Comparison of ENCODE assay signal across 1 cellular context in genomic region chr9:124771021-124771866, GRCh38.
TF ChIP-seq lines count a peak whose summit lies in the region.

TSS of gene NR6A1 (minus strand) at chr9:124771311.

TF ChIP-seq in GM12878, 131 proteins besides CTCF, POLR2A, EP300 and RAD21 (continued from another document):
- TF ChIP-seq E2F4 (IDR thresholded peaks at IDR 0.05; ENCODE audit: low read depth, low read length) (0 out of 2 replicates have a peak, but pooled peaks have one; percentile 31), ZNF207 (IDR thresholded peaks at IDR 0.05; ENCODE audit: borderline replicate concordance) (peak; percentile 100), NFYA (IDR thresholded peaks at IDR 0.05; ENCODE audit: borderline replicate concordance, low read depth, low read length) (no peak), RB1 (IDR thresholded peaks at IDR 0.05; ENCODE audit: borderline replicate concordance) (peak; percentile 92; the same call in 1 of the 2 replicates), KDM1A (IDR thresholded peaks at IDR 0.05; ENCODE audit: borderline replicate concordance) (no peak), SIN3A (IDR thresholded peaks at IDR 0.05; ENCODE audit: low read depth, low read length) (peak; percentile 72), PKNOX1 (IDR thresholded peaks at IDR 0.05) (0 out of 2 replicates have a peak, but pooled peaks have one; percentile 6), POLR2AphosphoS2 (IDR thresholded peaks at IDR 0.05; ENCODE audit: low read depth, low read length) (no peak), SMAD1 (IDR thresholded peaks at IDR 0.05; ENCODE audit: low read depth, partially characterized antibody) (no peak), WRNIP1 (IDR thresholded peaks at IDR 0.05; ENCODE audit: borderline replicate concordance, low read depth, low read length) (peak; percentile 38; the same call in 1 of the 2 replicates)
